1 cellular context compared by ENCODE assay signal in genomic region chr17:41049110-41049509, GRCh38.
TF ChIP-seq lines count a peak whose summit lies in the region.

No MANE protein-coding gene starts in this region.

TF ChIP-seq in SK-N-SH, 30 proteins besides CTCF, POLR2A, EP300 and RAD21 (continued from another document):
- TF ChIP-seq, protein P1, sequence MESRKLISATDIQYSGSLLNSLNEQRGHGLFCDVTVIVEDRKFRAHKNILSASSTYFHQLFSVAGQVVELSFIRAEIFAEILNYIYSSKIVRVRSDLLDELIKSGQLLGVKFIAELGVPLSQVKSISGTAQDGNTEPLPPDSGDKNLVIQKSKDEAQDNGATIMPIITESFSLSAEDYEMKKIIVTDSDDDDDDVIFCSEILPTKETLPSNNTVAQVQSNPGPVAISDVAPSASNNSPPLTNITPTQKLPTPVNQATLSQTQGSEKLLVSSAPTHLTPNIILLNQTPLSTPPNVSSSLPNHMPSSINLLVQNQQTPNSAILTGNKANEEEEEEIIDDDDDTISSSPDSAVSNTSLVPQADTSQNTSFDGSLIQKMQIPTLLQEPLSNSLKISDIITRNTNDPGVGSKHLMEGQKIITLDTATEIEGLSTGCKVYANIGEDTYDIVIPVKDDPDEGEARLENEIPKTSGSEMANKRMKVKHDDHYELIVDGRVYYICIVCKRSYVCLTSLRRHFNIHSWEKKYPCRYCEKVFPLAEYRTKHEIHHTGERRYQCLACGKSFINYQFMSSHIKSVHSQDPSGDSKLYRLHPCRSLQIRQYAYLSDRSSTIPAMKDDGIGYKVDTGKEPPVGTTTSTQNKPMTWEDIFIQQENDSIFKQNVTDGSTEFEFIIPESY (IDR thresholded peaks at IDR 0.05; ENCODE audit: borderline replicate concordance, low read depth): no peak
- no peak for TF ChIP-seq NRF1 (IDR thresholded peaks at IDR 0.05; ENCODE audit: low read depth, low read length)
- TF ChIP-seq TAF1 (IDR thresholded peaks at IDR 0.05; ENCODE audit: borderline replicate concordance, low read depth, low read length): no peak
- TF ChIP-seq, protein P2, sequence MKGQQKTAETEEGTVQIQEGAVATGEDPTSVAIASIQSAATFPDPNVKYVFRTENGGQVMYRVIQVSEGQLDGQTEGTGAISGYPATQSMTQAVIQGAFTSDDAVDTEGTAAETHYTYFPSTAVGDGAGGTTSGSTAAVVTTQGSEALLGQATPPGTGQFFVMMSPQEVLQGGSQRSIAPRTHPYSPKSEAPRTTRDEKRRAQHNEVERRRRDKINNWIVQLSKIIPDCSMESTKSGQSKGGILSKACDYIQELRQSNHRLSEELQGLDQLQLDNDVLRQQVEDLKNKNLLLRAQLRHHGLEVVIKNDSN (IDR thresholded peaks at IDR 0.05; ENCODE audit: borderline replicate concordance, low read depth): no peak
- TF ChIP-seq GABPA (IDR thresholded peaks at IDR 0.05; ENCODE audit: low read depth): no peak
- TF ChIP-seq REST (IDR thresholded peaks at IDR 0.05; ENCODE audit: low read depth, low read length): no peak
- TF ChIP-seq, protein P3, sequence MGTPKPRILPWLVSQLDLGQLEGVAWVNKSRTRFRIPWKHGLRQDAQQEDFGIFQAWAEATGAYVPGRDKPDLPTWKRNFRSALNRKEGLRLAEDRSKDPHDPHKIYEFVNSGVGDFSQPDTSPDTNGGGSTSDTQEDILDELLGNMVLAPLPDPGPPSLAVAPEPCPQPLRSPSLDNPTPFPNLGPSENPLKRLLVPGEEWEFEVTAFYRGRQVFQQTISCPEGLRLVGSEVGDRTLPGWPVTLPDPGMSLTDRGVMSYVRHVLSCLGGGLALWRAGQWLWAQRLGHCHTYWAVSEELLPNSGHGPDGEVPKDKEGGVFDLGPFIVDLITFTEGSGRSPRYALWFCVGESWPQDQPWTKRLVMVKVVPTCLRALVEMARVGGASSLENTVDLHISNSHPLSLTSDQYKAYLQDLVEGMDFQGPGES (IDR thresholded peaks at IDR 0.05; ENCODE audit: low read depth, low read length): no peak
- no peak for TF ChIP-seq USF2 (IDR thresholded peaks at IDR 0.05; ENCODE audit: borderline replicate concordance, low read depth, low read length)
- TF ChIP-seq SIN3A (IDR thresholded peaks at IDR 0.05; ENCODE audit: borderline replicate concordance, low read depth, low read length): no peak
- TF ChIP-seq SMC3 (IDR thresholded peaks at IDR 0.05; ENCODE audit: low read depth, low read length): no peak
